ENCODE assay signal across 11 cellular contexts in the genomic region with DNA sequence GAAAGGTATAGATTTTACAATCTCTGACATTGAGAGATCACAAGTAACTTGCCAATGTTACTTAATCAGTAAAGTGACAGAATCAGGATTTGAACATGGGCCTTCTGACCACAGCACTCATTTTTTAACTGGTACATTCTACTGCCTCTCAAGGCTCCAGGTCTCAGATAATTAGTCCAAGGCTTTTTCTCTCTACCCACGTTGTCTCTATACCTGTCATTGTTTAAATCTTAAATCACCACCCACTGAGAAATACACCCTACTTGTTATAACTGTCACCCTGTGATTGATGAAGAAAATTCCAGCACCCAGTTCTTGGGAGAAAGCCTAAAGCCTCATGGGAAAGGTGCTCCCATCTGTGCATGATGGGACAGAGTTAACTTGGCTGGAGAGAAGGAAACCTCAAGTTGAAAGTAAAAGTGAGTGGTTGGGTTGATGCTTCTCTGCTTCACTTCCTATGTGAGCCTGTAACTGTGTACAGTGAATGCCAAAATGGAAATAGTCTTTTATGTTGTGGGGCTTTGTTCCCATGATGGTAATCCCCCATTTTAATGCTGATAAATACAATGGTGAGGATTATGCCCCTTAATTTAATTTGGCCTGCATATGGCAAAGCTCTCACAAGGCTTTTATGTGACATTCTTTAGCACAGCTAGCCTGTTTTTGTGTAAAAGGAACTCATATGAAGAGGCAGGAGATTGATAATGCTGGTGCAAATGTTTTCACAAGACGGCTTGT.
DNase-seq lines count a peak whose midpoint lies in the region; ATAC-seq and TF ChIP-seq lines count a peak whose summit lies in the region.
"Had no signal": no experiment of that assay in that cellular context is flagged by ENCODE, and none has a peak within 500 bp of the region (broad histone marks: within the 10 kb centered on the region; RNA-seq: fewer than 3 reads in every experiment).

No MANE protein-coding gene starts in this region.

- WGBS in prostate gland, result 24% methylated on average over 2 of the region's 2 CpGs

- ATAC-seq in GM18867 (IDR thresholded peaks at IDR 0.05; ENCODE audit: unreplicated experiment) (peak; percentile 75), HG02623 (IDR thresholded peaks at IDR 0.05; ENCODE audit: unreplicated experiment) (peak; percentile 79)

- H3K9me3 ChIP-seq in SJSA1 (replicated peaks) (no peaks in the 10 kb centered on the region), prostate gland (no peaks in the 10 kb centered on the region)
- H3K9me3 ChIP-seq: heart left ventricle had no signal

- intact Hi-C loops in prostate gland (cut with DNase I), result no loop called here
- intact Hi-C loops in activated CD4-positive, alpha-beta memory T cell treated with anti-CD3 and anti-CD28 coated beads for 36 hours (cut with micrococcal nuclease), result no loop called here

- no peak overlapping the region for H3K4me3 Mint-ChIP-seq in activated CD4-positive, alpha-beta memory T cell treated with anti-CD3 and anti-CD28 coated beads for 36 hours

- H3K36me3 ChIP-seq in SJSA1 (no peaks in the 10 kb centered on the region), prostate gland (no peaks in the 10 kb centered on the region)
- H3K36me3 ChIP-seq: heart left ventricle had no signal

- no peak for DNase-seq in SJSA1 (ENCODE audit: low read depth in 1 of 2, low spot score in 2 of 2)
- no peak for DNase-seq in prostate gland (ENCODE audit: low spot score)
- no peak for DNase-seq in D341Med (ENCODE audit: low spot score)
- no peak for DNase-seq in GF-D8 (lab: John Stamatoyannopoulos, UW)
- DNase-seq in activated CD4-positive, alpha-beta memory T cell treated with anti-CD3 and anti-CD28 coated beads for 36 hours, result no peak
- no peak for DNase-seq in DMS 273 treated with DMSO at 0.1 percent for 48 hours (lab: John Stamatoyannopoulos, UW)
- DNase-seq: activated gamma-delta T cell had no signal

- H3K4me3 ChIP-seq in SJSA1, result no peak overlapping the region
- no peak overlapping the region for H3K4me3 ChIP-seq in prostate gland
- H3K4me3 ChIP-seq: heart left ventricle, skin epidermis had no signal

- no peaks in the 10 kb centered on the region for H3K9me3 Mint-ChIP-seq in activated CD4-positive, alpha-beta memory T cell treated with anti-CD3 and anti-CD28 coated beads for 36 hours

- H3K4me1 ChIP-seq in SJSA1 (replicated peaks), result peaks cover 34% of the 10 kb centered on the region
- H3K4me1 ChIP-seq in prostate gland (replicated peaks), result no peaks in the 10 kb centered on the region

- H3K27ac Mint-ChIP-seq in activated CD4-positive, alpha-beta memory T cell treated with anti-CD3 and anti-CD28 coated beads for 36 hours, result no peak overlapping the region

- H3K27ac ChIP-seq in SJSA1, result peak overlapping the region; percentile 84
- peak overlapping the region; percentile 4 to 46 for H3K27ac ChIP-seq in prostate gland

- CTCF ChIA-PET in activated CD4-positive, alpha-beta memory T cell treated with anti-CD3 and anti-CD28 coated beads for 36 hours (lab: Charles Lee), result no interaction called here

- POLR2A ChIA-PET in activated CD4-positive, alpha-beta memory T cell treated with anti-CD3 and anti-CD28 coated beads for 36 hours (lab: Charles Lee), result no interaction called here

- TF ChIP-seq CTCF in prostate gland (IDR thresholded peaks at IDR 0.05), result no peak

- no peaks in the 10 kb centered on the region for H3K27me3 ChIP-seq in SJSA1 (replicated peaks)
- H3K27me3 ChIP-seq in prostate gland (replicated peaks; ENCODE audit: insufficient read depth), result no peaks in the 10 kb centered on the region
- H3K27me3 ChIP-seq: heart left ventricle had no signal

- no peaks in the 10 kb centered on the region for H3K36me3 Mint-ChIP-seq in activated CD4-positive, alpha-beta memory T cell treated with anti-CD3 and anti-CD28 coated beads for 36 hours

- H3K27me3 Mint-ChIP-seq in activated CD4-positive, alpha-beta memory T cell treated with anti-CD3 and anti-CD28 coated beads for 36 hours, result peaks cover 11% of the 10 kb centered on the region

- H3K4me1 Mint-ChIP-seq in activated CD4-positive, alpha-beta memory T cell treated with anti-CD3 and anti-CD28 coated beads for 36 hours (ENCODE audit: low read depth), result no peaks in the 10 kb centered on the region

- TF ChIP-seq POLR2A in prostate gland (IDR thresholded peaks at IDR 0.05), result no peak
